1 cellular context compared by ENCODE assay signal in the genomic region with DNA sequence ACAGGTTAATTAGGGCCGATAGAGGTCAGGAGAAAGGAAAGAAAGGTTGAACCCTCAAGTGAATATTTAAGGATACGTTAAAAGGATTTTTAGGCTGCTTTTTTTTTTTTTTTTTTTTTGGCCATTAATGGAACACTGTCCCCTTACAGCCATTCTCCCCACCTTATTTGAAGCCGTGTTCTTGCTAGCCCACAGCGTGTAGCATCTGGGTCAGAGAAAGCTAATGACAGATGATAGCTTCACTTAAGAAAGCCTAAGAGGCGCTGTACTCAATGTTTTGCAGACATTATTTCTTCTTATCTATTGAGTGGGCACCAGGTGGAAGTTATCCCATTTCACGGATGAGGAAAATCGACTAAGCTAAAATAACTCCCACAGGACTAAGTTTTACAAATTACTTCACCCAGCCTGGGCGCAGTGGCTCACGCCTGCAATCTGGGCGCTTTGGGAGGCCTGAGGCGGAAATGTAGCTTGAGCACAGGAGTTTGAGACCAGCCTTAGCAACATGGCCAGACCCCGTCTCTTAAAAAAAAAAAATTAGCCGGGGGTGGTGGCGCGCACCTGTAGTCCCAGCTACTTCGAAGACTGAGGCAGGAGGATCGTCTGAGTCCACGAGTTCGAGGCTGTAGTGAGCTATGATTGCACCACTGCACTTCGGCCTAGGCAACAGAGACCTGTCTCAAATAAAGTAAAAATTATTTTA.
TF ChIP-seq lines count a peak whose summit lies in the region.

No MANE protein-coding gene starts in this region.

TF ChIP-seq in IMR-90, 13 proteins besides CTCF, POLR2A, EP300 and RAD21 (continued from another document):
- TF ChIP-seq, protein P1, sequence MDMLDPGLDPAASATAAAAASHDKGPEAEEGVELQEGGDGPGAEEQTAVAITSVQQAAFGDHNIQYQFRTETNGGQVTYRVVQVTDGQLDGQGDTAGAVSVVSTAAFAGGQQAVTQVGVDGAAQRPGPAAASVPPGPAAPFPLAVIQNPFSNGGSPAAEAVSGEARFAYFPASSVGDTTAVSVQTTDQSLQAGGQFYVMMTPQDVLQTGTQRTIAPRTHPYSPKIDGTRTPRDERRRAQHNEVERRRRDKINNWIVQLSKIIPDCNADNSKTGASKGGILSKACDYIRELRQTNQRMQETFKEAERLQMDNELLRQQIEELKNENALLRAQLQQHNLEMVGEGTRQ (IDR thresholded peaks at IDR 0.05; ENCODE audit: low read depth, low read length) = no peak
- TF ChIP-seq MAZ (IDR thresholded peaks at IDR 0.05; ENCODE audit: borderline replicate concordance, low read depth, low read length) = no peak
- no peak for TF ChIP-seq CHD1 (IDR thresholded peaks at IDR 0.05; ENCODE audit: low read depth, low read length)
- no peak for TF ChIP-seq RCOR1 (IDR thresholded peaks at IDR 0.05; ENCODE audit: insufficient replicate concordance, low read length)
- no peak for TF ChIP-seq RFX5 (IDR thresholded peaks at IDR 0.05; ENCODE audit: low read depth, low read length)
